1 cellular context compared by ENCODE assay signal in the genomic region with DNA sequence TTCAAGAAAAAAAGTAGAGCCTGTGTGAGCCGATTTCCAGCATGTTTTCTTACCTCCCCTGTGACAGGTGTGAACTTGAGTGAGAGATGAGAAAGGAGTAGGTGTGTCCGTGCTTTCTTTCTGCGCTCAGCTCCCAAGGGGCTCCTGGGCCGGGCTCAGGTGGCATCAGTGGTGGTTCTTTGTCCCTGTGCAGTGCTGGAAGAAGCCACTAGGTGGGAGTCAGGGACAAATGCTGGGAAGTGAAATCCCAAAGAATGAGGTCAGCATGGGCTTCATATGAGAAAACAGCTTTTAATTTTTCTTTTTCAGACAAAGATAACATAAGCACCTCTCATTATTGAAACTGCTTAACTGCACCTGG.
TF ChIP-seq lines count a peak whose summit lies in the region.

No MANE protein-coding gene starts in this region.

TF ChIP-seq in HepG2, 621 proteins besides CTCF, POLR2A, EP300 and RAD21:
- TF ChIP-seq, protein P1, sequence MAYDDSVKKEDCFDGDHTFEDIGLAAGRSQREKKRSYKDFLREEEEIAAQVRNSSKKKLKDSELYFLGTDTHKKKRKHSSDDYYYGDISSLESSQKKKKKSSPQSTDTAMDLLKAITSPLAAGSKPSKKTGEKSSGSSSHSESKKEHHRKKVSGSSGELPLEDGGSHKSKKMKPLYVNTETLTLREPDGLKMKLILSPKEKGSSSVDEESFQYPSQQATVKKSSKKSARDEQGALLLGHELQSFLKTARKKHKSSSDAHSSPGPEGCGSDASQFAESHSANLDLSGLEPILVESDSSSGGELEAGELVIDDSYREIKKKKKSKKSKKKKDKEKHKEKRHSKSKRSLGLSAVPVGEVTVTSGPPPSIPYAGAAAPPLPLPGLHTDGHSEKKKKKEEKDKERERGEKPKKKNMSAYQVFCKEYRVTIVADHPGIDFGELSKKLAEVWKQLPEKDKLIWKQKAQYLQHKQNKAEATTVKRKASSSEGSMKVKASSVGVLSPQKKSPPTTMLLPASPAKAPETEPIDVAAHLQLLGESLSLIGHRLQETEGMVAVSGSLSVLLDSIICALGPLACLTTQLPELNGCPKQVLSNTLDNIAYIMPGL (CRISPR knock-in tag; IDR thresholded peaks at IDR 0.05; ENCODE audit: borderline replicate concordance in 1 of 2, low read depth in 1 of 2), result 0 out of 4 replicates have a peak, but pooled peaks of 1 of the 2 experiments have one; percentile 26
- TF ChIP-seq SMAD3 (CRISPR knock-in tag; IDR thresholded peaks at IDR 0.05) (peak; percentile 8; the same call in 1 of the 2 replicates), MIXL1 (CRISPR knock-in tag; IDR thresholded peaks at IDR 0.05) (0 out of 2 replicates have a peak, but pooled peaks have one; percentile 9), ZMAT3 (CRISPR knock-in tag; conservative IDR thresholded peaks at IDR 0.05) (no peak), JUN (CRISPR knock-in tag; IDR thresholded peaks at IDR 0.05) (0 out of 2 replicates have a peak, but pooled peaks have one; percentile 36), KDM5A (IDR thresholded peaks at IDR 0.05; ENCODE audit: borderline replicate concordance, low read length) (0 out of 2 replicates have a peak, but pooled peaks have one; percentile 19), STAG1 (CRISPR knock-in tag; IDR thresholded peaks at IDR 0.05) (peak; percentile 91), ZNF501 (CRISPR knock-in tag; IDR thresholded peaks at IDR 0.05) (peak; percentile 78; the same call in 1 of the 2 replicates), XRCC5 (optimal IDR thresholded peaks at IDR 0.05; ENCODE audit: low read length) (peak; percentile 23), GLI4 (CRISPR knock-in tag; IDR thresholded peaks at IDR 0.05; ENCODE audit: borderline replicate concordance) (0 out of 2 replicates have a peak, but pooled peaks have one; percentile 40), BORCS8-MEF2B (CRISPR knock-in tag; IDR thresholded peaks at IDR 0.05) (no peak), ZNF761 (CRISPR knock-in tag; conservative IDR thresholded peaks at IDR 0.05) (0 out of 2 replicates have a peak, but pooled peaks have one; percentile 1), ZNF605 (CRISPR knock-in tag; IDR thresholded peaks at IDR 0.05) (peak; percentile 21; the same call in 1 of the 2 replicates), ZKSCAN8 (CRISPR knock-in tag; IDR thresholded peaks at IDR 0.05; ENCODE audit: borderline replicate concordance) (no peak), ZNF83 (CRISPR knock-in tag; IDR thresholded peaks at IDR 0.05; ENCODE audit: borderline replicate concordance) (no peak), SMC3 (IDR thresholded peaks at IDR 0.05; ENCODE audit: low read length) (peak; percentile 96), SOX13 (IDR thresholded peaks at IDR 0.05) (no peak), SOX13 (CRISPR knock-in tag; conservative IDR thresholded peaks at IDR 0.05 in 1 of 2, IDR thresholded peaks at IDR 0.05 in 1 of 2) (0 out of 4 replicates have a peak, but pooled peaks of 1 of the 2 experiments have one; percentile 10)
- TF ChIP-seq, protein P2, sequence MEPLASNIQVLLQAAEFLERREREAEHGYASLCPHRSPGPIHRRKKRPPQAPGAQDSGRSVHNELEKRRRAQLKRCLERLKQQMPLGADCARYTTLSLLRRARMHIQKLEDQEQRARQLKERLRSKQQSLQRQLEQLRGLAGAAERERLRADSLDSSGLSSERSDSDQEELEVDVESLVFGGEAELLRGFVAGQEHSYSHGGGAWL (CRISPR knock-in tag; IDR thresholded peaks at IDR 0.05), result no peak
- TF ChIP-seq, protein P3, sequence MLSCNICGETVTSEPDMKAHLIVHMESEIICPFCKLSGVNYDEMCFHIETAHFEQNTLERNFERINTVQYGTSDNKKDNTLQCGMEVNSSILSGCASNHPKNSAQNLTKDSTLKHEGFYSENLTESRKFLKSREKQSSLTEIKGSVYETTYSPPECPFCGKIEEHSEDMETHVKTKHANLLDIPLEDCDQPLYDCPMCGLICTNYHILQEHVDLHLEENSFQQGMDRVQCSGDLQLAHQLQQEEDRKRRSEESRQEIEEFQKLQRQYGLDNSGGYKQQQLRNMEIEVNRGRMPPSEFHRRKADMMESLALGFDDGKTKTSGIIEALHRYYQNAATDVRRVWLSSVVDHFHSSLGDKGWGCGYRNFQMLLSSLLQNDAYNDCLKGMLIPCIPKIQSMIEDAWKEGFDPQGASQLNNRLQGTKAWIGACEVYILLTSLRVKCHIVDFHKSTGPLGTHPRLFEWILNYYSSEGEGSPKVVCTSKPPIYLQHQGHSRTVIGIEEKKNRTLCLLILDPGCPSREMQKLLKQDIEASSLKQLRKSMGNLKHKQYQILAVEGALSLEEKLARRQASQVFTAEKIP (CRISPR knock-in tag; IDR thresholded peaks at IDR 0.05; ENCODE audit: borderline replicate concordance), result no peak
- TF ChIP-seq, protein P4, sequence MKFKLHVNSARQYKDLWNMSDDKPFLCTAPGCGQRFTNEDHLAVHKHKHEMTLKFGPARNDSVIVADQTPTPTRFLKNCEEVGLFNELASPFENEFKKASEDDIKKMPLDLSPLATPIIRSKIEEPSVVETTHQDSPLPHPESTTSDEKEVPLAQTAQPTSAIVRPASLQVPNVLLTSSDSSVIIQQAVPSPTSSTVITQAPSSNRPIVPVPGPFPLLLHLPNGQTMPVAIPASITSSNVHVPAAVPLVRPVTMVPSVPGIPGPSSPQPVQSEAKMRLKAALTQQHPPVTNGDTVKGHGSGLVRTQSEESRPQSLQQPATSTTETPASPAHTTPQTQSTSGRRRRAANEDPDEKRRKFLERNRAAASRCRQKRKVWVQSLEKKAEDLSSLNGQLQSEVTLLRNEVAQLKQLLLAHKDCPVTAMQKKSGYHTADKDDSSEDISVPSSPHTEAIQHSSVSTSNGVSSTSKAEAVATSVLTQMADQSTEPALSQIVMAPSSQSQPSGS (CRISPR knock-in tag; IDR thresholded peaks at IDR 0.05), result no peak
- TF ChIP-seq, protein P5, sequence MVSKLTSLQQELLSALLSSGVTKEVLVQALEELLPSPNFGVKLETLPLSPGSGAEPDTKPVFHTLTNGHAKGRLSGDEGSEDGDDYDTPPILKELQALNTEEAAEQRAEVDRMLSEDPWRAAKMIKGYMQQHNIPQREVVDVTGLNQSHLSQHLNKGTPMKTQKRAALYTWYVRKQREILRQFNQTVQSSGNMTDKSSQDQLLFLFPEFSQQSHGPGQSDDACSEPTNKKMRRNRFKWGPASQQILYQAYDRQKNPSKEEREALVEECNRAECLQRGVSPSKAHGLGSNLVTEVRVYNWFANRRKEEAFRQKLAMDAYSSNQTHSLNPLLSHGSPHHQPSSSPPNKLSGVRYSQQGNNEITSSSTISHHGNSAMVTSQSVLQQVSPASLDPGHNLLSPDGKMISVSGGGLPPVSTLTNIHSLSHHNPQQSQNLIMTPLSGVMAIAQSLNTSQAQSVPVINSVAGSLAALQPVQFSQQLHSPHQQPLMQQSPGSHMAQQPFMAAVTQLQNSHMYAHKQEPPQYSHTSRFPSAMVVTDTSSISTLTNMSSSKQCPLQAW (CRISPR knock-in tag; IDR thresholded peaks at IDR 0.05), result peak; percentile 68; the same call in 1 of the 2 replicates
- TF ChIP-seq, protein P6, sequence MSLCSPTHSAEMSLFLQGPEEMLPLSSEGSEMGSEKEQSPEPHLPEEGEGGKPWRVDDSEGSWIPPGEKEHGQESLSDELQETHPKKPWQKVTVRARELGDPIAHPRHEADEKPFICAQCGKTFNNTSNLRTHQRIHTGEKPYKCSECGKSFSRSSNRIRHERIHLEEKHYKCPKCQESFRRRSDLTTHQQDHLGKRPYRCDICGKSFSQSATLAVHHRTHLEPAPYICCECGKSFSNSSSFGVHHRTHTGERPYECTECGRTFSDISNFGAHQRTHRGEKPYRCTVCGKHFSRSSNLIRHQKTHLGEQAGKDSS (CRISPR knock-in tag; IDR thresholded peaks at IDR 0.05; ENCODE audit: borderline replicate concordance, low read depth), result peak; percentile 17; the same call in 1 of the 2 replicates
